ENCODE assay signal across 8 cellular contexts in genomic region chr10:49398000-49398861, GRCh38. TPM values are rescaled to one million over a fixed set of nuclear protein-coding genes. Genes with fewer than 3 reads are reported as not detected.
DNase-seq lines count a peak whose midpoint lies in the region; ATAC-seq and TF ChIP-seq lines count a peak whose summit lies in the region.

No MANE protein-coding gene starts in this region.

- H3K9me3 Mint-ChIP-seq in activated T-cell treated with anti-CD3 and anti-CD28 coated beads, Interleukin-2, amount 50 U/mL, for 4 hours: no peaks in the 10 kb centered on the region
- H3K9me3 Mint-ChIP-seq in nephron progenitor cell: no peaks in the 10 kb centered on the region

- TF ChIP-seq EP300 in upper lobe of left lung (IDR thresholded peaks at IDR 0.05): no peak

- H3K36me3 Mint-ChIP-seq in activated T-cell treated with anti-CD3 and anti-CD28 coated beads, Interleukin-2, amount 50 U/mL, for 4 hours (ENCODE audit: insufficient read depth): no peaks in the 10 kb centered on the region
- no peaks in the 10 kb centered on the region for H3K36me3 Mint-ChIP-seq in nephron progenitor cell (ENCODE audit: low read depth)

- peak; percentile 59 for DNase-seq in GM19238 (ENCODE audit: insufficient read length, low spot score)
- peak; percentile 18 for DNase-seq in KG1 (lab: John Stamatoyannopoulos, UW)
- DNase-seq in activated T-cell treated with anti-CD3 and anti-CD28 coated beads, Interleukin-2, amount 50 U/mL, for 4 hours: peak; percentile 32
- DNase-seq in fibroblast of pulmonary artery (ENCODE audit: low read depth): peak; percentile 48
- peak; percentile 92 for DNase-seq in nephron progenitor cell
- DNase-seq in upper lobe of left lung: peak; percentile 39 to 92
- no peak for DNase-seq in 8988T
- DNase-seq in SHP77 (lab: John Stamatoyannopoulos, UW): no peak

- no peak overlapping the region for H3K27ac ChIP-seq in upper lobe of left lung

- no peak for TF ChIP-seq CTCF in fibroblast of pulmonary artery (IDR thresholded peaks at IDR 0.05; ENCODE audit: low read length, missing control alignments)
- TF ChIP-seq CTCF in nephron progenitor cell (IDR thresholded peaks at IDR 0.05): no peak
- TF ChIP-seq CTCF in upper lobe of left lung (IDR thresholded peaks at IDR 0.05): no peak

- H3K4me3 ChIP-seq in fibroblast of pulmonary artery (replicated peaks; ENCODE audit: low read depth, low read length): peak overlapping the region; percentile 38
- H3K4me3 ChIP-seq in upper lobe of left lung: peak overlapping the region in 2 of 4 donors; percentile 25 to 35

- H3K27ac Mint-ChIP-seq in nephron progenitor cell: no peak overlapping the region

- H3K4me1 ChIP-seq in upper lobe of left lung: peaks cover 20 to 39% (median 31%) of the 10 kb centered on the region in 4 donors

- H3K4me1 Mint-ChIP-seq in activated T-cell treated with anti-CD3 and anti-CD28 coated beads, Interleukin-2, amount 50 U/mL, for 4 hours (ENCODE audit: low read depth): peaks cover 13% of the 10 kb centered on the region
- H3K4me1 Mint-ChIP-seq in nephron progenitor cell: peaks cover 16% of the 10 kb centered on the region

- no peaks in the 10 kb centered on the region for H3K36me3 ChIP-seq in upper lobe of left lung

- TF ChIP-seq POLR2A in upper lobe of left lung (IDR thresholded peaks at IDR 0.05): no peak

- 2 to 4% methylated on average over 25 to 51 of the region's 72 CpGs for WGBS in upper lobe of left lung, 2 donors

- H3K4me3 Mint-ChIP-seq in activated T-cell treated with anti-CD3 and anti-CD28 coated beads, Interleukin-2, amount 50 U/mL, for 4 hours: peak overlapping the region; percentile 54
- H3K4me3 Mint-ChIP-seq in nephron progenitor cell: peak overlapping the region; percentile 70

- no peaks in the 10 kb centered on the region for H3K9me3 ChIP-seq in upper lobe of left lung

- H3K27me3 Mint-ChIP-seq in activated T-cell treated with anti-CD3 and anti-CD28 coated beads, Interleukin-2, amount 50 U/mL, for 4 hours (ENCODE audit: low read depth): peaks cover 75% of the 10 kb centered on the region
- H3K27me3 Mint-ChIP-seq in nephron progenitor cell (ENCODE audit: low read depth, poor library complexity): peaks cover 100% of the 10 kb centered on the region

- ATAC-seq in activated T-cell treated with anti-CD3 and anti-CD28 coated beads, Interleukin-2, amount 50 U/mL, for 4 hours: peak; percentile 76 to 84
- ATAC-seq in upper lobe of left lung (ENCODE audit: low FRiP score in 2 of 2): peak; percentile 76 to 89

- H3K27me3 ChIP-seq in upper lobe of left lung: peaks cover 0 to 56% (median 35%) of the 10 kb centered on the region in 4 donors

RNA-seq across cellular contexts. Expression of gene DRGX, which starts 2.3 kb away (rescaled TPM):
- total RNA-seq in activated T-cell treated with anti-CD3 and anti-CD28 coated beads, Interleukin-2, amount 50 U/mL, for 4 hours: not detected
- total RNA-seq in upper lobe of left lung: under 1 TPM in 2 of 6 donors, not detected in 4; 0.09 to 0.17 TPM

Comparison
In these comparisons a context has a peak if more than half of its experiments do, and no peak if none do; other contexts are left out.
1. DNase-seq: peak in GM19238 (single experiment), KG1 (single experiment), activated T-cell treated with anti-CD3 and anti-CD28 coated beads, Interleukin-2, amount 50 U/mL, for 4 hours (single experiment), fibroblast of pulmonary artery (single experiment), nephron progenitor cell (single experiment) and upper lobe of left lung (2 of 2); none in 8988T (single experiment) and SHP77 (0 of 2).